9 cellular contexts compared by ENCODE assay signal in the genomic region with DNA sequence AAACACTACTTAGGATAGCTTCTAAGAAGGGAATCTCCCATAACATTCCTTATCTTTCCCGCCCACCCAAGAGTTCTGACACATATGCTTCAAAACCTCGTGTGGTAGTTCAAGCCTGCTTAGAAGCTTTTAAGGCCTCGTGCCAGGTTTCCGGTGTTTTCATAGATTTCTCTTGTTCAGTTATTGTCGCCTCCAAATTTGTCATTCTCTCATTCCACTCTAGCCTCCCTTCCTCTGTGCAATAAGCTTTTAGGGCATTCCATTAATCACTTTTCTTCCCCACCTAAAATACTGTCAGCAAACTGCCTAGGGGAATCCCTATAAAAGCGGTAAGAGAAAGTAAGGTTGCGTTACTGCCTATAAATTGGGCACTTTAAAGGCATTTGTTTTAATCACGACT. TPM values are rescaled to one million over a fixed set of nuclear protein-coding genes. Genes with fewer than 3 reads are reported as not detected.
DNase-seq lines count a peak whose midpoint lies in the region; ATAC-seq, FAIRE-seq and TF ChIP-seq lines count a peak whose summit lies in the region.
"Had no signal": no experiment of that assay in that cellular context is flagged by ENCODE, and none has a peak within 500 bp of the region (broad histone marks: within the 10 kb centered on the region; RNA-seq: fewer than 3 reads in every experiment).

No MANE protein-coding gene starts in this region.

- H2AFZ ChIP-seq in ACC112 (ENCODE audit: low read length, unreplicated experiment), result peak overlapping the region; percentile 71
- H2AFZ ChIP-seq in H9 (ENCODE audit: low read length), result no peak overlapping the region
- H2AFZ ChIP-seq in K562 (ENCODE audit: low read depth, low read length), result peak overlapping the region; percentile 87

- TSS peak; percentile 86 for BruUV-seq in K562 (replicated peaks; lab: Mats Ljungman, UMichigan)

- no peaks in the 10 kb centered on the region; a peak in 1 of 4 replicates for H3K4me1 Mint-ChIP-seq in H9
- no peaks in the 10 kb centered on the region for H3K4me1 Mint-ChIP-seq in glutamatergic neuron (ENCODE audit: low read depth, unreplicated experiment)

- no peaks in the 10 kb centered on the region for H3K9me1 ChIP-seq in K562 (ENCODE audit: control insufficient read depth, insufficient read depth, low read length)

- H4K20me1 ChIP-seq in H9 (ENCODE audit: control insufficient read depth, insufficient read depth, insufficient read length) (no peaks in the 10 kb centered on the region), K562 (replicated peaks; ENCODE audit: control insufficient read depth, insufficient read depth, low read length) (no peaks in the 10 kb centered on the region)

- peaks cover 17% of the 10 kb centered on the region for H3K4me1 ChIP-seq in ACC112 (ENCODE audit: control insufficient read depth, insufficient read depth, low read length, unreplicated experiment)
- H3K4me1 ChIP-seq in H9 (ENCODE audit: insufficient read depth, low read length), result no peaks in the 10 kb centered on the region
- peaks cover 0 to 4% of the 10 kb centered on the region in 2 experiments; a peak in 2 of 5 replicates for H3K4me1 ChIP-seq in K562 (replicated peaks in 1 of 2; ENCODE audit: control insufficient read depth in 2 of 2, insufficient read depth in 2 of 2, low read length in 2 of 2)
- peaks cover 26% of the 10 kb centered on the region for H3K4me1 ChIP-seq in lower lobe of right lung

- no peak overlapping the region for H2BK120ac ChIP-seq in H9 (ENCODE audit: low read depth, low read length, poor library complexity, severe bottlenecking)

- in situ Hi-C loops in K562 (cut with MboI), result no loop called here

- H3K36me3 Mint-ChIP-seq in H9 (ENCODE audit: insufficient read depth in 1 of 3, low read depth in 3 of 3) (no peaks in the 10 kb centered on the region), glutamatergic neuron (ENCODE audit: unreplicated experiment) (peaks cover 4% of the 10 kb centered on the region)

- TF ChIP-seq CTCF in H9 (conservative IDR thresholded peaks at IDR 0.05), result no peak
- TF ChIP-seq CTCF in K562 (IDR thresholded peaks at IDR 0.05 in 2 of 3, conservative IDR thresholded peaks at IDR 0.05 in 1 of 3; ENCODE audit: insufficient read depth in 2 of 3, low read depth in 1 of 3, low read length in 3 of 3), result no peak
- no peak for TF ChIP-seq CTCF in lower lobe of right lung (IDR thresholded peaks at IDR 0.05)
- no peak for TF ChIP-seq CTCF in glutamatergic neuron (IDR thresholded peaks at IDR 0.05; ENCODE audit: partially characterized antibody, unreplicated experiment)

- H3K27me3 ChIP-seq in ACC112 (ENCODE audit: insufficient read depth, low read length) (no peaks in the 10 kb centered on the region), H9 (ENCODE audit: insufficient read depth, low read length) (no peaks in the 10 kb centered on the region), K562 (ENCODE audit: control insufficient read depth in 2 of 2, insufficient read depth in 2 of 2, low read length in 2 of 2) (no peaks in the 10 kb centered on the region), lower lobe of right lung (ENCODE audit: low read depth) (no peaks in the 10 kb centered on the region)

- H2BK5ac ChIP-seq in H9 (ENCODE audit: insufficient read length, low read length), result no peak overlapping the region

- H3K9me3 ChIP-seq in H9 (ENCODE audit: control insufficient read depth, low read depth, low read length), result no peaks in the 10 kb centered on the region
- no peaks in the 10 kb centered on the region for H3K9me3 ChIP-seq in K562 (replicated peaks; ENCODE audit: control insufficient read depth, insufficient read depth, low read depth, low read length)
- no peaks in the 10 kb centered on the region for H3K9me3 ChIP-seq in lower lobe of right lung

- H3K79me2 ChIP-seq in ACC112 (ENCODE audit: control insufficient read depth, insufficient read depth, low read length, unreplicated experiment) (peaks cover 43% of the 10 kb centered on the region), H9 (ENCODE audit: insufficient read depth, low read length) (no peaks in the 10 kb centered on the region), K562 (ENCODE audit: control insufficient read depth, insufficient read depth, low read length) (peaks cover 24% of the 10 kb centered on the region; the same call in 2 of the 3 replicates)

- no peak overlapping the region for H2BK15ac ChIP-seq in H9 (ENCODE audit: low read depth, low read length)

- H3K23me2 ChIP-seq in H9 (ENCODE audit: insufficient read length, low read depth, low read length, poor library complexity, severe bottlenecking), result peaks cover 4% of the 10 kb centered on the region

- no peaks in the 10 kb centered on the region for H3K79me1 ChIP-seq in H9 (ENCODE audit: insufficient read depth, low read depth, low read length, poor library complexity, severe bottlenecking)

- no peak overlapping the region for H3K4ac ChIP-seq in H9 (ENCODE audit: low read depth, low read length)

- H3K18ac ChIP-seq in H9 (ENCODE audit: insufficient read length, low read depth, low read length), result no peak overlapping the region

- H2AK5ac ChIP-seq in H9 (ENCODE audit: insufficient read length, low read length), result no peak overlapping the region

- H4K8ac ChIP-seq in H9 (replicated peaks; ENCODE audit: insufficient read length, low read depth, low read length), result no peak overlapping the region

- peak overlapping the region; percentile 50 for H3K27ac ChIP-seq in ACC112 (ENCODE audit: low read depth, low read length)
- no peak overlapping the region for H3K27ac ChIP-seq in H9 (ENCODE audit: insufficient read length, low read depth, low read length)
- peak overlapping the region; percentile 58 for H3K27ac ChIP-seq in K562 (ENCODE audit: extremely low read depth, low read depth, low read length)
- H3K27ac ChIP-seq in lower lobe of right lung, result peak overlapping the region; percentile 90

- no peak for TF ChIP-seq POLR2A in K562 (conservative IDR thresholded peaks at IDR 0.05)

- no peak for TF ChIP-seq EP300 in K562 (IDR thresholded peaks at IDR 0.05; ENCODE audit: low read length)

- H3K14ac ChIP-seq in H9 (ENCODE audit: insufficient read depth, low read length), result no peak overlapping the region

- no peak overlapping the region for H2BK12ac ChIP-seq in H9 (ENCODE audit: insufficient read length, low read depth, low read length)

- ATAC-seq in K562 (no peak), lower lobe of right lung (no peak)

- H3K36me3 ChIP-seq in ACC112 (ENCODE audit: insufficient read depth, low read length), result no peaks in the 10 kb centered on the region
- H3K36me3 ChIP-seq in K562 (ENCODE audit: control insufficient read depth, insufficient read depth, low read length), result no peaks in the 10 kb centered on the region
- H3K36me3 ChIP-seq in lower lobe of right lung, result no peaks in the 10 kb centered on the region

- H3K9ac ChIP-seq in H9 (ENCODE audit: extremely low read depth, insufficient read length, low read length) (peak overlapping the region; percentile 76), K562 (ENCODE audit: insufficient read depth in 1 of 2, low read depth in 2 of 2, low read length in 2 of 2) (peak overlapping the region; percentile 65 to 82)

- H3K9me3 Mint-ChIP-seq in H9 (0 out of 5 replicates have a peak, but pooled peaks cover 0 to 7% of the 10 kb centered on the region in 2 experiments), glutamatergic neuron (ENCODE audit: unreplicated experiment) (peaks cover 3% of the 10 kb centered on the region)
- H3K9me3 Mint-ChIP-seq: stimulated activated naive CD8-positive, alpha-beta T cell treated with anti-CD3 and anti-CD28 coated beads, Interleukin-15, Interleukin-2, amounts not matched to agents 100 ng/mL and 50 ng/mL, for 24 hours had no signal

- POLR2A ChIA-PET in K562 (lab: Yijun Ruan, JAX), result interaction anchor here (0.6 to 5.5 kb wide), 19 partner anchors 8 to 1245 kb away, joined by 3 to 57 read pairs (median 3); partner anchors contain the start of genes AGBL3 and CYREN

- intact Hi-C loops in K562 (cut with micrococcal nuclease), result loop anchor here (2.0 to 10.0 kb wide), 3 partner anchors 31 to 1019 kb away; partner anchors contain the start of genes CYREN and STMP1
- intact Hi-C loops in lower lobe of right lung (cut with DNase I), result no loop called here

- H3T11ph ChIP-seq in H9 (ENCODE audit: low read length), result no peak overlapping the region

- no peak overlapping the region for H2BK20ac ChIP-seq in H9 (ENCODE audit: low read depth, low read length, poor library complexity, severe bottlenecking)

- no CpG with 5 or more reads among the region's 8 CpGs for WGBS in H9 (ENCODE audit: extremely low coverage, insufficient read length, low lambda C conversion rate)
- WGBS in K562 (ENCODE audit: insufficient coverage, low coverage, missing lambda C conversion rate), result 1% methylated on average over 8 of the region's 8 CpGs

- H3K4me3 ChIP-seq in ACC112 (ENCODE audit: low read depth, low read length), result peak overlapping the region; percentile 87
- H3K4me3 ChIP-seq in K562, result peak overlapping the region; percentile 62
- H3K4me3 ChIP-seq in lower lobe of right lung, result peak overlapping the region; percentile 83

- H4K91ac ChIP-seq in H9 (ENCODE audit: insufficient read length, low read depth, low read length), result no peak overlapping the region

- TF ChIP-seq RAD21 in K562 (CRISPR knock-in tag; conservative IDR thresholded peaks at IDR 0.05 in 1 of 2, IDR thresholded peaks at IDR 0.05 in 1 of 2), result no peak

- CTCF ChIA-PET in K562 (lab: Yijun Ruan, JAX; ENCODE audit: low intra/inter-chr PET ratio), result no interaction called here

- H3K4me3 Mint-ChIP-seq in H9 (no peak overlapping the region), glutamatergic neuron (ENCODE audit: unreplicated experiment) (no peak overlapping the region)
- H3K4me3 Mint-ChIP-seq: stimulated activated naive CD8-positive, alpha-beta T cell treated with anti-CD3 and anti-CD28 coated beads, Interleukin-15, Interleukin-2, amounts not matched to agents 100 ng/mL and 50 ng/mL, for 24 hours had no signal

- H4K5ac ChIP-seq in H9 (ENCODE audit: insufficient read length, low read depth, low read length), result no peak overlapping the region

- DNase-seq in H9 (no peak), K562 (ENCODE audit: extremely low read depth in 1 of 4, low spot score in 3 of 4) (peak; percentile 36 to 69 (median 39)), lower lobe of right lung (no peak), NCI-H1694 treated with DMSO at 0.1 percent for 48 hours (lab: John Stamatoyannopoulos, UW) (no peak), NCI-H2171 (lab: John Stamatoyannopoulos, UW) (no peak), glutamatergic neuron (no peak), GDM1 (lab: John Stamatoyannopoulos, UW) (no peak)

- H3K56ac ChIP-seq in H9 (ENCODE audit: insufficient read length, low read depth, low read length), result no peak overlapping the region

- H3K27ac Mint-ChIP-seq in H9 (no peak overlapping the region), glutamatergic neuron (ENCODE audit: unreplicated experiment) (no peak overlapping the region)
- H3K27ac Mint-ChIP-seq: stimulated activated naive CD8-positive, alpha-beta T cell treated with anti-CD3 and anti-CD28 coated beads, Interleukin-15, Interleukin-2, amounts not matched to agents 100 ng/mL and 50 ng/mL, for 24 hours had no signal

- peak overlapping the region; percentile 68 for H3K4me2 ChIP-seq in H9 (ENCODE audit: insufficient read depth, insufficient read length, low read length)
- peak overlapping the region; percentile 84 for H3K4me2 ChIP-seq in K562 (ENCODE audit: insufficient read depth, low read length)

- peaks cover 8% of the 10 kb centered on the region for H3K27me3 Mint-ChIP-seq in H9 (ENCODE audit: low read depth)
- no peaks in the 10 kb centered on the region for H3K27me3 Mint-ChIP-seq in glutamatergic neuron (ENCODE audit: unreplicated experiment)
- H3K27me3 Mint-ChIP-seq: stimulated activated naive CD8-positive, alpha-beta T cell treated with anti-CD3 and anti-CD28 coated beads, Interleukin-15, Interleukin-2, amounts not matched to agents 100 ng/mL and 50 ng/mL, for 24 hours had no signal

- no peak overlapping the region for H3K23ac ChIP-seq in H9 (ENCODE audit: insufficient read length, low read depth, low read length)

- FAIRE-seq in K562 (lab: Jason Lieb, UNC), result no peak

RNA-seq across cellular contexts. Expression of gene BPGM, which starts 0.7 kb away (rescaled TPM):
- total RNA-seq in H9 (2021), result 14.0 and 14.4 TPM in 2 replicates
- total RNA-seq in K562 (2011; cell fraction: chromatin; rRNA removed; ENCODE audit: low replicate concordance), result 11.3 and 14.7 TPM in 2 replicates
- total RNA-seq in K562 (2011; cell fraction: nucleolus; rRNA removed), result 5.7 and 7.1 TPM in 2 replicates
- total RNA-seq in K562 (2011; cell fraction: nucleoplasm; rRNA removed), result 7.7 and 8.3 TPM in 2 replicates
- 16.2 and 17.1 TPM in 2 replicates for total RNA-seq in K562 (2014; rRNA removed)
- total RNA-seq in K562 (2014; rRNA removed; fragmentation: Illumina TruSeq; extraction: Trizol), result 21.2 and 22.3 TPM in 2 replicates
- 16.3 and 17.7 TPM in 2 replicates for total RNA-seq in K562 (2015; rRNA removed; fragmentation: Illumina TruSeq; extraction: Trizol)
- total RNA-seq in K562 (2021), result 14.1 and 15.7 TPM in 2 replicates
- polyA plus RNA-seq in K562 (2011; rRNA removed), result 18.0 and 24.1 TPM in 2 replicates
- polyA plus RNA-seq in K562 (2011; cell fraction: cytosol; rRNA removed), result 6.4 and 13.1 TPM in 2 replicates
- polyA plus RNA-seq in K562 (2011; cell fraction: nucleus; rRNA removed), result 3.6 and 6.0 TPM in 2 replicates
- polyA plus RNA-seq in K562 (2012), result 12.3 and 13.9 TPM in 2 replicates
- 23.3 and 25.3 TPM in 2 replicates for polyA plus RNA-seq in K562 (2014; fragmentation: Illumina TruSeq; extraction: Trizol)
- 10 to 100 TPM; 33.0 to 46.1 TPM for polyA plus RNA-seq in K562 (2014; fragmentation: Nextera tagmentation; extraction: Ambion mirVana)
- 17.0 and 20.3 TPM in 2 replicates for polyA plus RNA-seq in K562 (2014; rRNA removed)
- 18.3 and 19.4 TPM in 2 replicates for polyA minus RNA-seq in K562 (2011; rRNA and poly(A)+ RNA removed)
- polyA minus RNA-seq in K562 (2011; cell fraction: cytosol; rRNA and poly(A)+ RNA removed), result 3.6 and 6.2 TPM in 2 replicates
- 4.3 and 6.8 TPM in 2 replicates for polyA minus RNA-seq in K562 (2011; cell fraction: nucleus; rRNA and poly(A)+ RNA removed)
- total RNA-seq in lower lobe of right lung, result 16.9 TPM
- 24.2 TPM for total RNA-seq in glutamatergic neuron (ENCODE audit: unreplicated experiment)

Comparison
In these comparisons a context has a peak if more than half of its experiments do, and no peak if none do; other contexts are left out.
1. DNase-seq: peak in K562 (4 of 4); none in H9 (single experiment), lower lobe of right lung (single experiment), NCI-H1694 treated with DMSO at 0.1 percent for 48 hours (single experiment), NCI-H2171 (single experiment), glutamatergic neuron (single experiment) and GDM1 (single experiment).
2. Peak in every context shown above with its lines, with median percentiles within 50 percentile points of each other: H3K4me3 ChIP-seq.